Comparison of ENCODE assay signal across 10 cellular contexts in the genomic region with DNA sequence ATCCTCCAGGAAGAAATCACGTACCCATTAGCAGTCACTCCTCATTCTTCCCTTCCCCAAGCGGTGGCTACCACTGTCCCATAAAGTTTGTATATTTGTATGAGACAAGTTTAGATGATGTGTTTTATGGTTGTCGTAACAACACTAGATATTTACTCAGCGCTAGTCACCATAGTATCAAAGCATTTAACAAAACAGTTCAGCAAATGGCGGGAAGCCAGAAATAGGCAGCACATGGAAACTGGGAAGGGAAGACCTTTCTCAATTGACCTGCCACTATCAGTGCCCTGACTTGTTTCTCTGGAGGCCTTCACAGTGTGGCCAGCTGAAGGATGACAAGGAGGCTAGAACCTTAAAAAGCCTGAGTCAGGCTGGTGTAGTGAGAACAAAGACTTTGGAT. TPM values are rescaled to one million over a fixed set of nuclear protein-coding genes. Genes with fewer than 3 reads are reported as not detected.
DNase-seq lines count a peak whose midpoint lies in the region; ATAC-seq, FAIRE-seq and TF ChIP-seq lines count a peak whose summit lies in the region.
"Had no signal": no experiment of that assay in that cellular context is flagged by ENCODE, and none has a peak within 500 bp of the region (broad histone marks: within the 10 kb centered on the region; RNA-seq: fewer than 3 reads in every experiment).

No MANE protein-coding gene starts in this region.

- TF ChIP-seq CTCF in HEK293 (tag by site-specific recombination; IDR thresholded peaks at IDR 0.05): no peak
- no peak for TF ChIP-seq CTCF in adrenal gland (IDR thresholded peaks at IDR 0.05)
- TF ChIP-seq CTCF in heart right ventricle (IDR thresholded peaks at IDR 0.05): no peak

- H3K9me3 ChIP-seq in HEK293 (ENCODE audit: control insufficient read depth, insufficient read depth, low read depth, low read length) (no peaks in the 10 kb centered on the region), adrenal gland (replicated peaks in 1 of 3) (no peaks in the 10 kb centered on the region), heart right ventricle (no peaks in the 10 kb centered on the region), small intestine (ENCODE audit: control insufficient read depth, low read depth) (no peaks in the 10 kb centered on the region)

- peak; percentile 82 to 96 (median 92) for ATAC-seq in heart right ventricle
- ATAC-seq in GM18517 (IDR thresholded peaks at IDR 0.05; ENCODE audit: unreplicated experiment): no peak

- H3K27me3 ChIP-seq in adrenal gland (no peaks in the 10 kb centered on the region), heart right ventricle (no peaks in the 10 kb centered on the region), small intestine (ENCODE audit: control insufficient read depth in 2 of 2, insufficient read depth in 2 of 2, low read length in 2 of 2) (no peaks in the 10 kb centered on the region)

- H3K4me1 ChIP-seq in HEK293 (ENCODE audit: control insufficient read depth, insufficient read depth, low read length) (no peaks in the 10 kb centered on the region), adrenal gland (replicated peaks in 1 of 2) (peaks cover 11 to 28% of the 10 kb centered on the region in 2 donors), heart right ventricle (peaks cover 2 to 40% (median 23%) of the 10 kb centered on the region in 9 donors), small intestine (ENCODE audit: control insufficient read depth in 2 of 2, insufficient read depth in 1 of 2, low read depth in 1 of 2, low read length in 1 of 2) (peaks cover 0 to 2% of the 10 kb centered on the region in 2 donors)

- H3K4me3 ChIP-seq in HEK293 (ENCODE audit: low read depth, low read length) (no peak overlapping the region), adrenal gland (no peak overlapping the region), heart right ventricle (no peak overlapping the region), small intestine (ENCODE audit: low read depth in 1 of 2, low read length in 2 of 2) (no peak overlapping the region)

- CTCF ChIA-PET in HEK293 (lab: Yijun Ruan, JAX): no interaction called here

- H3K36me3 ChIP-seq in HEK293 (ENCODE audit: control insufficient read depth in 2 of 2, insufficient read depth in 1 of 2, low read length in 2 of 2): no peaks in the 10 kb centered on the region
- H3K36me3 ChIP-seq in adrenal gland (replicated peaks in 1 of 2): peaks cover 0 to 5% of the 10 kb centered on the region in 2 donors
- H3K36me3 ChIP-seq in heart right ventricle: peaks cover 0 to 31% (median 0%) of the 10 kb centered on the region in 9 donors
- peaks cover 0 to 5% of the 10 kb centered on the region in 2 donors for H3K36me3 ChIP-seq in small intestine (ENCODE audit: control insufficient read depth in 2 of 2, insufficient read depth in 2 of 2, low read length in 2 of 2)

- POLR2A ChIA-PET in HEK293 (lab: Yijun Ruan, JAX): no interaction called here

- no peak overlapping the region for H3K27ac ChIP-seq in HEK293 (ENCODE audit: extremely low read depth, low read depth, low read length)
- H3K27ac ChIP-seq in adrenal gland: no peak overlapping the region
- peak overlapping the region in 9 of 10 donors; percentile 2 to 76 (median 55) for H3K27ac ChIP-seq in heart right ventricle
- no peak overlapping the region for H3K27ac ChIP-seq in small intestine (ENCODE audit: low read depth in 1 of 2, low read length in 1 of 2)

- 84 to 88% (median 85%) methylated on average over 5 of the region's 5 CpGs for WGBS in adrenal gland, 4 donors
- 23 to 34% methylated on average over 5 of the region's 5 CpGs for WGBS in heart right ventricle, 2 donors
- 49 to 57% (median 52%) methylated on average over 5 of the region's 5 CpGs for WGBS in small intestine, 3 donors

- TF ChIP-seq POLR2A in adrenal gland (IDR thresholded peaks at IDR 0.05): no peak

- DNase-seq in adrenal gland (peak in 5 of 7 donors; percentile 52 to 56 (median 54)), heart right ventricle (peak in 1 of 2 donors; percentile 85), small intestine (peak; percentile 74), NCI-H1048 (lab: John Stamatoyannopoulos, UW) (no peak), C1 segment of cervical spinal cord (lab: John Stamatoyannopoulos, UW) (no peak)
- no peak for DNase-seq in activated CD4-positive, CD25-positive, alpha-beta regulatory T cell treated with anti-CD3 and anti-CD28 coated beads, Interleukin-2, amount 50 U/mL, for 72 hours
- DNase-seq: SIG-M5 had no signal

- intact Hi-C loops in adrenal gland (cut with DNase I): no loop called here
- intact Hi-C loops in heart right ventricle (cut with DNase I): no loop called here

- no peak for FAIRE-seq in small intestine (lab: Jason Lieb, UNC)
- FAIRE-seq: endometrium had no signal

TF ChIP-seq in HEK293, 187 proteins besides CTCF, POLR2A, EP300 and RAD21:
- peak; percentile 87; the same call in 1 of the 2 replicates for TF ChIP-seq MZF1 (tag by site-specific recombination; IDR thresholded peaks at IDR 0.05; ENCODE audit: borderline replicate concordance)
- TF ChIP-seq ZNF654 (tag by site-specific recombination; IDR thresholded peaks at IDR 0.05; ENCODE audit: low read depth): no peak

RNA-seq across cellular contexts. Expression of a gene that starts 31.1 kb away (rescaled TPM):
- 10 to 100 TPM; 33.3 to 85.6 (median 60.1) TPM for total RNA-seq in adrenal gland
- 10 to 100 TPM; 11.4 to 27.3 (median 13.9) TPM for polyA plus RNA-seq in adrenal gland
- 10 to 100 TPM; 13.1 to 24.4 (median 15.4) TPM for total RNA-seq in heart right ventricle
- polyA plus RNA-seq in heart right ventricle: 1 to 10 TPM; 5.6 to 6.6 TPM
- polyA plus RNA-seq in small intestine: 10 to 100 TPM in 2 of 3 donors, 1 to 10 TPM in 1; 9.6 to 22.6 (median 10.3) TPM

RNA-seq across cellular contexts. Expression of a gene that starts 31.3 kb away (rescaled TPM):
- total RNA-seq in adrenal gland (10 to 100 TPM; 15.1 to 32.5 (median 27.1) TPM), heart right ventricle (10 to 100 TPM; 10.1 to 16.5 (median 13.6) TPM)
- polyA plus RNA-seq in adrenal gland (10 to 100 TPM in 1 of 3 donors, 1 to 10 TPM in 2; 6.0 to 44.8 (median 7.2) TPM), heart right ventricle (1 to 10 TPM; 2.9 to 9.9 TPM), small intestine (10 to 100 TPM in 1 of 3 donors, 1 to 10 TPM in 2; 7.8 to 12.9 (median 7.8) TPM)

Comparison
In these comparisons a context has a peak if more than half of its experiments do, and no peak if none do; other contexts are left out.
1. H3K27ac ChIP-seq: peak in heart right ventricle (9 of 10); none in HEK293 (single experiment), adrenal gland (0 of 5) and small intestine (0 of 2).
2. DNase-seq: peak in adrenal gland (5 of 7) and small intestine (single experiment); none in activated CD4-positive, CD25-positive, alpha-beta regulatory T cell treated with anti-CD3 and anti-CD28 coated beads, Interleukin-2, amount 50 U/mL, for 72 hours (single experiment), NCI-H1048 (single experiment) and C1 segment of cervical spinal cord (0 of 14).